In the genomic region with DNA sequence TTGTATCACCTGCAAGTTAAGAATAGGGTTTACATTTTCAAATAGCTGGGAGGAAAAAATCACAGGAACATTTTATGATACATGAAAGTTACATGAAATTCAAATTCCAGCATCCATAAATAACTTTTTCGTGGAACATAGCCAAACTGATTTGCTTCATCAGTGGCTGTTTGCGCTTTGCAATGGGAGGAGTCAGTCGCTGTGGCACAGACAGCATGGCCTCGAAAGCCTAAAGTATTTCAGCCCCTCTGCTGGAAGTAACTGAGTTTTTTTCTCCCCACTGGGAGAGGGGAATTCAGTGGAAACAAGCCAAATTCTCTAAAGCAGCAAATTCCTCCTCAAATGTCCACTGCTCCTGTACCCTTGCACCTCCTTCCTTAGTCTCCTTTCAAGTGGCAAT, we compare ENCODE assay signal across 15 cellular contexts.
"Had no signal": no experiment of that assay in that cellular context is flagged by ENCODE, and none has a peak within 500 bp of the region (broad histone marks: within the 10 kb centered on the region; RNA-seq: fewer than 3 reads in every experiment).

No MANE protein-coding gene starts in this region.

- H3K27me3 ChIP-seq: breast epithelium, neural progenitor cell, tibial artery had no signal

- H3K27ac ChIP-seq: breast epithelium, neural progenitor cell, tibial artery, VCaP had no signal

- H3K36me3 ChIP-seq: breast epithelium, neural progenitor cell had no signal

- H3K4me1 ChIP-seq: breast epithelium, neural progenitor cell had no signal

- ATAC-seq: activated CD8-positive, alpha-beta T cell treated with anti-CD3 and anti-CD28 coated beads for 36 hours; activated naive CD4-positive, alpha-beta T cell treated with anti-CD3 and anti-CD28 coated beads, Interleukin-2, amount 50 U/mL, for 72 hours; activated T-cell treated with anti-CD3 and anti-CD28 coated beads, Interleukin-2, amount 50 U/mL, for 4 hours; left colon; stimulated activated memory B cell treated with anti-CD40 and anti-IgM and Interleukin-4, amounts not matched to agents 10 μg/mL and 1 μg/mL and 100 μg/mL, for 72 hours had no signal

- H3K4me3 ChIP-seq: breast epithelium, neural progenitor cell, tibial artery had no signal

- DNase-seq: activated CD8-positive, alpha-beta T cell treated with anti-CD3 and anti-CD28 coated beads for 36 hours; activated effector memory CD4-positive, alpha-beta T cell treated with Interleukin-2 at 50 U/mL for 16 hours; activated T-cell treated with anti-CD3 and anti-CD28 coated beads, Interleukin-2, amount 50 U/mL, for 4 hours; amygdala; erythroblast; left colon; mammary epithelial cell; naive B cell; T-helper 1 cell; tibial artery had no signal

- H3K9me3 ChIP-seq: breast epithelium, tibial artery had no signal
